28 cellular contexts compared by ENCODE assay signal in the genomic region with DNA sequence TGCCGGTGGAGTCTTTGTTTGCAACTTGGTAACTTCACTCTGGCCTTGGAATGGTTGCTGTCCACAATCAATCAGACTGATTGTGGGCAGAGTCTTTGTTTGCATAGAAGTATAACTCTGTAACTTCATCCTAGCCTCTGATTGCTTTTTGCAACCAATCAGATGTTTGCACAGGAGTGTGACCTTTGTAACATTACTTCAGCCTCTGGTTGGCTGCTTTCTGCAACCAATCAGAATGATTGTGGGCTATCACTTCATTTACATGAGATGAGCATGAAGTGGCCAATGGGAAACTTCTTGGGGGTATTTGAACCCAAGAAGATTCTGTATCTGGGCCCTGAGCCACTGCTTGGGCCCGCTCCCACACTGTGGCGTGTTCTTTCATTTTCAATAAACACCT.
"Had no signal": no experiment of that assay in that cellular context is flagged by ENCODE, and none has a peak within 500 bp of the region (broad histone marks: within the 10 kb centered on the region; RNA-seq: fewer than 3 reads in every experiment).

No MANE protein-coding gene starts in this region.

- H3K36me3 Mint-ChIP-seq: activated naive CD4-positive, alpha-beta T cell treated with anti-CD3 and anti-CD28 coated beads, Interleukin-2, amount 50 U/mL, for 24 hours; WTC11 had no signal

- H3K4me1 ChIP-seq: breast epithelium had no signal

- H3K27me3 Mint-ChIP-seq: activated naive CD4-positive, alpha-beta T cell treated with anti-CD3 and anti-CD28 coated beads, Interleukin-2, amount 50 U/mL, for 24 hours had no signal

- H3K36me3 ChIP-seq: breast epithelium, SJCRH30 had no signal

- H3K4me2 ChIP-seq: SK-N-SH had no signal

- ATAC-seq: activated CD8-positive, alpha-beta T cell treated with anti-CD3 and anti-CD28 coated beads, Interleukin-2, amount 10 ng/mL, durations not matched to agents 7 days and 5 days; Panc1; WTC11 had no signal

- H3K9me2 ChIP-seq: SK-N-SH had no signal

- H3K4me3 Mint-ChIP-seq: activated CD8-positive, alpha-beta T cell treated with anti-CD3 and anti-CD28 coated beads, Interleukin-2, amount 10 ng/mL, durations not matched to agents 7 days and 5 days; activated naive CD4-positive, alpha-beta T cell treated with anti-CD3 and anti-CD28 coated beads, Interleukin-2, amount 50 U/mL, for 24 hours; WTC11 had no signal

- H3K9me3 Mint-ChIP-seq: activated naive CD4-positive, alpha-beta T cell treated with anti-CD3 and anti-CD28 coated beads, Interleukin-2, amount 50 U/mL, for 24 hours; WTC11 had no signal

- H3K9me3 ChIP-seq: breast epithelium, SJCRH30, SK-N-SH had no signal

- DNase-seq: activated CD4-positive, alpha-beta T cell treated with anti-CD3 and anti-CD28 coated beads for 48 hours; activated CD4-positive, alpha-beta T cell treated with anti-CD3 and anti-CD28 coated beads, Interleukin-2, amount 50 U/mL, for 4 hours; activated CD4-positive, CD25-positive, alpha-beta regulatory T cell treated with anti-CD3 and anti-CD28 coated beads, Interleukin-2, amount 50 U/mL, for 72 hours; activated CD8-positive, alpha-beta memory T cell treated with anti-CD3 and anti-CD28 coated beads, Interleukin-2, amount 50 U/mL, for 48 hours; activated CD8-positive, alpha-beta T cell treated with anti-CD3 and anti-CD28 coated beads, Interleukin-2, amount 10 ng/mL, durations not matched to agents 7 days and 5 days; activated T-cell treated with anti-CD3 and anti-CD28 coated beads, Interleukin-2, amount 50 U/mL, for 1 hour; aorta; caudate nucleus; Kasumi-1; NCI-H1048; NCI-H1417 treated with DMSO at 0.1 percent for 48 hours; NCI-H1694; NCI-H2029; NCI-H2107; NCI-H2171 treated with DMSO at 0.1 percent for 48 hours; NCI-H226; NCI-H510A; NCI-H526 treated with DMSO at 0.1 percent for 48 hours; NCI-H82; OCI-M1; Right ventricle myocardium superior; RPMI8226; SJCRH30; SK-N-SH had no signal

- H3K4me3 ChIP-seq: breast epithelium, SJCRH30 had no signal

- H3K27ac Mint-ChIP-seq: activated CD8-positive, alpha-beta T cell treated with anti-CD3 and anti-CD28 coated beads, Interleukin-2, amount 10 ng/mL, durations not matched to agents 7 days and 5 days; WTC11 had no signal

- H3K9ac ChIP-seq: SK-N-SH had no signal

- H3K27ac ChIP-seq: breast epithelium, SJCRH30 had no signal
